Comparison of ENCODE assay signal across 8 cellular contexts in genomic region chr2:68157402-68158133, GRCh38. TPM values are rescaled to one million over a fixed set of nuclear protein-coding genes. Genes with fewer than 3 reads are reported as not detected.
DNase-seq lines count a peak whose midpoint lies in the region; ATAC-seq and TF ChIP-seq lines count a peak whose summit lies in the region.

Gene PNO1 (plus strand): TSS chr2:68157888. CDS start chr2:68157935, 47 bp downstream.

- POLR2A ChIA-PET in RWPE1 (lab: Yijun Ruan, JAX; ENCODE audit: low non-redundant PET): interaction anchor here (0.5 kb wide), 1 partner anchor 27 kb away, joined by 3 read pairs; no protein-coding TSS in a partner anchor
- POLR2A ChIA-PET in naive thymus-derived CD4-positive, alpha-beta T cell (lab: Charles Lee): interaction anchor here (0.6 to 2.2 kb wide), 8 partner anchors 10 to 97 kb away, joined by 3 to 31 read pairs (median 6); partner anchors contain the start of genes C1D and PPP3R1

- peak within 1 kb of the TSS; percentile 94 for H3K27ac ChIP-seq in RWPE1
- H3K27ac ChIP-seq in fibroblast of lung (ENCODE audit: insufficient read depth, low read length): peak within 1 kb of the TSS; percentile 90
- H3K27ac ChIP-seq in naive thymus-derived CD4-positive, alpha-beta T cell (ENCODE audit: low read depth, low read length): peak within 1 kb of the TSS; percentile 87

- H2AFZ ChIP-seq in fibroblast of lung (ENCODE audit: low read length): peak within 1 kb of the TSS; percentile 87

- peak; percentile 95 for DNase-seq in Daoy (ENCODE audit: low read depth)
- peak; percentile 89 for DNase-seq in GOT3 (lab: John Stamatoyannopoulos, UW)
- peak; percentile 69 for DNase-seq in LNCaP clone FGC (ENCODE audit: low read depth)
- DNase-seq in RWPE1 (ENCODE audit: low spot score): peak; percentile 99
- peak; percentile 92 to 97 for DNase-seq in fibroblast of lung (ENCODE audit: low read depth in 2 of 2)
- DNase-seq in naive thymus-derived CD4-positive, alpha-beta T cell: peak; percentile 95 to 100 (median 98)
- DNase-seq in stimulated activated naive B cell treated with anti-CD40 and anti-IgM and Interleukin-4, amounts not matched to agents 10 μg/mL and 1 μg/mL and 100 μg/mL, for 72 hours: peak; percentile 92

- H3K27ac Mint-ChIP-seq in activated T-helper 17 cell treated with anti-CD3 and anti-CD28 coated beads, Interleukin-2, amount 50 U/mL, for 72 hours: peak within 1 kb of the TSS; percentile 99
- H3K27ac Mint-ChIP-seq in naive thymus-derived CD4-positive, alpha-beta T cell: peak within 1 kb of the TSS; percentile 96 to 100 (median 99)
- H3K27ac Mint-ChIP-seq in stimulated activated naive B cell treated with anti-CD40 and anti-IgM and Interleukin-4, amounts not matched to agents 10 μg/mL and 1 μg/mL and 100 μg/mL, for 72 hours: peak within 1 kb of the TSS; percentile 100

- H3K36me3 ChIP-seq in fibroblast of lung (ENCODE audit: control insufficient read depth, insufficient read depth, low read length): no peaks in the 10 kb centered on the region
- H3K36me3 ChIP-seq in naive thymus-derived CD4-positive, alpha-beta T cell (ENCODE audit: control insufficient read depth in 2 of 3, insufficient read depth in 3 of 3, low read length in 3 of 3): peaks cover 3 to 32% (median 6%) of the 10 kb centered on the region in 3 experiments

- peak within 1 kb of the TSS; percentile 88 for H3K4me2 ChIP-seq in fibroblast of lung (ENCODE audit: extremely low read depth, insufficient read depth, low read length)

- peak; percentile 96 for ATAC-seq in activated T-helper 17 cell treated with anti-CD3 and anti-CD28 coated beads, Interleukin-2, amount 50 U/mL, for 72 hours (replicated peaks)
- ATAC-seq in naive thymus-derived CD4-positive, alpha-beta T cell: peak; percentile 98
- ATAC-seq in stimulated activated naive B cell treated with anti-CD40 and anti-IgM and Interleukin-4, amounts not matched to agents 10 μg/mL and 1 μg/mL and 100 μg/mL, for 72 hours (replicated peaks): peak; percentile 94 to 96

- H3K36me3 Mint-ChIP-seq in activated T-helper 17 cell treated with anti-CD3 and anti-CD28 coated beads, Interleukin-2, amount 50 U/mL, for 72 hours (ENCODE audit: low read depth): peaks cover 49% of the 10 kb centered on the region
- peaks cover 12 to 22% (median 16%) of the 10 kb centered on the region in 5 donors for H3K36me3 Mint-ChIP-seq in naive thymus-derived CD4-positive, alpha-beta T cell
- peaks cover 21 to 25% of the 10 kb centered on the region in 2 donors for H3K36me3 Mint-ChIP-seq in stimulated activated naive B cell treated with anti-CD40 and anti-IgM and Interleukin-4, amounts not matched to agents 10 μg/mL and 1 μg/mL and 100 μg/mL, for 72 hours

- no peaks in the 10 kb centered on the region for H3K27me3 Mint-ChIP-seq in activated T-helper 17 cell treated with anti-CD3 and anti-CD28 coated beads, Interleukin-2, amount 50 U/mL, for 72 hours
- no peaks in the 10 kb centered on the region for H3K27me3 Mint-ChIP-seq in naive thymus-derived CD4-positive, alpha-beta T cell
- no peaks in the 10 kb centered on the region for H3K27me3 Mint-ChIP-seq in stimulated activated naive B cell treated with anti-CD40 and anti-IgM and Interleukin-4, amounts not matched to agents 10 μg/mL and 1 μg/mL and 100 μg/mL, for 72 hours

- TF ChIP-seq CTCF in LNCaP clone FGC (IDR thresholded peaks at IDR 0.05; ENCODE audit: control insufficient read depth, extremely low read depth, insufficient read depth): no peak
- no peak for TF ChIP-seq CTCF in RWPE1 (conservative IDR thresholded peaks at IDR 0.05; ENCODE audit: low read depth)
- no peak for TF ChIP-seq CTCF in fibroblast of lung (conservative IDR thresholded peaks at IDR 0.05 in 1 of 2, IDR thresholded peaks at IDR 0.05 in 1 of 2; ENCODE audit: low read depth in 1 of 2, low read length in 2 of 2)

- intact Hi-C loops in naive thymus-derived CD4-positive, alpha-beta T cell (cut with micrococcal nuclease): loop anchor here (1.0 to 10.0 kb wide), 9 partner anchors 35 to 760 kb away; partner anchors contain the start of genes APLF (in 2 of the 2), C1D (in 2 of the 2), FBXO48 (in 2 of the 2) and PPP3R1 (in 2 of the 2)

- H3K9me3 Mint-ChIP-seq in activated T-helper 17 cell treated with anti-CD3 and anti-CD28 coated beads, Interleukin-2, amount 50 U/mL, for 72 hours: no peaks in the 10 kb centered on the region
- H3K9me3 Mint-ChIP-seq in naive thymus-derived CD4-positive, alpha-beta T cell: peaks cover 0 to 3% (median 0%) of the 10 kb centered on the region in 11 donors
- no peaks in the 10 kb centered on the region for H3K9me3 Mint-ChIP-seq in stimulated activated naive B cell treated with anti-CD40 and anti-IgM and Interleukin-4, amounts not matched to agents 10 μg/mL and 1 μg/mL and 100 μg/mL, for 72 hours

- H3K9me3 ChIP-seq in fibroblast of lung (ENCODE audit: control insufficient read depth, insufficient read depth, low read depth, low read length): no peaks in the 10 kb centered on the region
- H3K9me3 ChIP-seq in naive thymus-derived CD4-positive, alpha-beta T cell (ENCODE audit: control insufficient read depth in 2 of 3, low read length in 3 of 3): no peaks in the 10 kb centered on the region

- H3K4me1 Mint-ChIP-seq in activated T-helper 17 cell treated with anti-CD3 and anti-CD28 coated beads, Interleukin-2, amount 50 U/mL, for 72 hours: peaks cover 11% of the 10 kb centered on the region
- H3K4me1 Mint-ChIP-seq in naive thymus-derived CD4-positive, alpha-beta T cell: peaks cover 30 to 72% (median 58%) of the 10 kb centered on the region in 7 donors
- peaks cover 22 to 29% of the 10 kb centered on the region in 2 donors for H3K4me1 Mint-ChIP-seq in stimulated activated naive B cell treated with anti-CD40 and anti-IgM and Interleukin-4, amounts not matched to agents 10 μg/mL and 1 μg/mL and 100 μg/mL, for 72 hours

- CTCF ChIA-PET in RWPE1 (lab: Yijun Ruan, JAX): no interaction called here
- CTCF ChIA-PET in naive thymus-derived CD4-positive, alpha-beta T cell (lab: Charles Lee): interaction anchor here (0.8 to 1.9 kb wide), 4 partner anchors 36 to 128 kb away, joined by 3 to 7 read pairs (median 4); no protein-coding TSS in a partner anchor

- peak within 1 kb of the TSS; percentile 79 for H3K9ac ChIP-seq in fibroblast of lung (ENCODE audit: insufficient read depth, low read length)

- peak within 1 kb of the TSS; percentile 84 for H3K4me3 ChIP-seq in LNCaP clone FGC (ENCODE audit: low read depth, low read length)
- H3K4me3 ChIP-seq in fibroblast of lung (replicated peaks in 1 of 4; ENCODE audit: control extremely low read depth in 1 of 4, insufficient read depth in 1 of 4, low read depth in 3 of 4, low read length in 4 of 4): peak within 1 kb of the TSS; percentile 64 to 97 (median 78)
- H3K4me3 ChIP-seq in naive thymus-derived CD4-positive, alpha-beta T cell (ENCODE audit: low read length): peak within 1 kb of the TSS; percentile 93

- H4K20me1 ChIP-seq in fibroblast of lung (ENCODE audit: control insufficient read depth, extremely low read depth, insufficient read depth, low read length): no peaks in the 10 kb centered on the region

- peaks cover 34% of the 10 kb centered on the region for H3K79me2 ChIP-seq in fibroblast of lung (ENCODE audit: control insufficient read depth, insufficient read depth, low read length)

- H3K4me3 Mint-ChIP-seq in activated T-helper 17 cell treated with anti-CD3 and anti-CD28 coated beads, Interleukin-2, amount 50 U/mL, for 72 hours: peak within 1 kb of the TSS; percentile 92
- peak within 1 kb of the TSS; percentile 84 to 99 (median 94) for H3K4me3 Mint-ChIP-seq in naive thymus-derived CD4-positive, alpha-beta T cell
- peak within 1 kb of the TSS; percentile 98 to 99 for H3K4me3 Mint-ChIP-seq in stimulated activated naive B cell treated with anti-CD40 and anti-IgM and Interleukin-4, amounts not matched to agents 10 μg/mL and 1 μg/mL and 100 μg/mL, for 72 hours

- no peaks in the 10 kb centered on the region for H3K4me1 ChIP-seq in fibroblast of lung (ENCODE audit: control insufficient read depth, extremely low read depth, insufficient read depth, low read length)
- peaks cover 19 to 38% of the 10 kb centered on the region in 2 donors for H3K4me1 ChIP-seq in naive thymus-derived CD4-positive, alpha-beta T cell (ENCODE audit: control insufficient read depth in 2 of 2, insufficient read depth in 2 of 2, low read length in 2 of 2)

- H3K27me3 ChIP-seq in fibroblast of lung (ENCODE audit: control insufficient read depth, insufficient read depth, low read length): no peaks in the 10 kb centered on the region
- H3K27me3 ChIP-seq in naive thymus-derived CD4-positive, alpha-beta T cell (ENCODE audit: control insufficient read depth in 2 of 2, insufficient read depth in 2 of 2, low read length in 2 of 2): no peaks in the 10 kb centered on the region

RNA-seq across cellular contexts. Expression of gene PNO1, which starts in this region (rescaled TPM):
- 41.9 and 54.2 TPM in 2 replicates for total RNA-seq in Daoy (2014; rRNA removed; shearing (Covaris generic))
- 10 to 100 TPM; 10.1 to 27.7 TPM for total RNA-seq in activated T-helper 17 cell treated with anti-CD3 and anti-CD28 coated beads, Interleukin-2, amount 50 U/mL, for 72 hours
- 12.9 and 14.4 TPM in 2 replicates for total RNA-seq in fibroblast of lung
- polyA plus RNA-seq in fibroblast of lung: 13.4 and 18.1 TPM in 2 replicates
- 12.1 and 16.4 TPM in 2 replicates for polyA plus RNA-seq in fibroblast of lung (2012)
- polyA minus RNA-seq in fibroblast of lung (ENCODE audit: low replicate concordance): 2.6 and 3.5 TPM in 2 replicates
- total RNA-seq in naive thymus-derived CD4-positive, alpha-beta T cell: 10 to 100 TPM; 11.0 to 31.0 (median 12.8) TPM
- 10 to 100 TPM; 19.2 to 22.5 TPM for polyA plus RNA-seq in naive thymus-derived CD4-positive, alpha-beta T cell

Comparison
In these comparisons a context has a peak if more than half of its experiments do, and no peak if none do; other contexts are left out.
1. Peak in every context shown above with its lines: DNase-seq, ATAC-seq, H3K4me3 ChIP-seq and H3K27ac ChIP-seq.